9 cellular contexts compared by ENCODE assay signal in the genomic region with DNA sequence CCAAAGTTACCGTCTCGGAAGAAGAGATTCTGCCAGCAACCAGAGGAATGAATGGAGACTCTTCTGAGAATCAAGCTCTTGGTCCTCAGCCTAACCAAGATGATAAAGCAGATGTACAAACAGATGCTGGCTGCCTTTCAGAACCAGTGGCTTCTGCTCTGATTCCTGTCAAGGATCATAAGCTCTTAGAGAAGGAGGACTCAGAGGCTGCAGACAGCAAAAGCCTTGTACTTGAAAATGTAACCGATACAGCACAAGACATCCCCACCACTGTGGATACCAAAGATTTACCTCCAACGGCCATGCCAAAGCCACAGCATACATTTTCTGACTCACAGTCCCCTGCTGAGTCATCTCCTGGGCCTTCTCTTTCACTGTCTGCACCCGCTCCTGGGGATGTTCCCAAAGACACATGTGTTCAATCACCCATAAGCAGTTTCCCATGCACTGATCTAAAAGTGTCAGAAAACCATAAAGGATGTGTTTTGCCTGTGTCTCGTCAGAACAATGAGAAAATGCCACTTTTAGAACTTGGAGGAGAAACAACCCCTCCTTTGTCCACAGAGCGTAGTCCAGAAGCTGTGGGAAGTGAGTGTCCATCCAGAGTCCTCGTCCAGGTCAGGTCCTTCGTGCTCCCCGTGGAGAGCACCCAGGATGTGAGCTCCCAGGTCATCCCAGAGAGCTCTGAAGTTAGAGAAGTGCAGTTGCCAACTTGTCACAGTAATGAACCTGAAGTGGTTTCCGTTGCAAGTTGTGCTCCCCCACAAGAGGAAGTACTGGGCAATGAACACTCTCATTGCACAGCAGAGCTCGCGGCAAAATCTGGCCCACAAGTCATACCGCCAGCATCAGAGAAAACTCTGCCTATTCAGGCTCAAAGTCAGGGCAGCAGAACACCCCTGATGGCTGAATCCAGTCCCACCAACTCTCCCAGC.
DNase-seq lines count a peak whose midpoint lies in the region; ATAC-seq and TF ChIP-seq lines count a peak whose summit lies in the region.
"Had no signal": no experiment of that assay in that cellular context is flagged by ENCODE, and none has a peak within 500 bp of the region (broad histone marks: within the 10 kb centered on the region; RNA-seq: fewer than 3 reads in every experiment).

No MANE protein-coding gene starts in this region.

- WGBS in suprapubic skin = 61% methylated on average over 13 of the region's 14 CpGs

- no peak for TF ChIP-seq POLR2A in suprapubic skin (IDR thresholded peaks at IDR 0.05)

- H3K27ac ChIP-seq in suprapubic skin = peak overlapping the region; percentile 75
- H3K27ac ChIP-seq: tibial artery had no signal

- peaks cover 58% of the 10 kb centered on the region for H3K4me1 Mint-ChIP-seq in T-helper 2 cell treated with Interferon-gamma antibody and Interleukin-4, amounts not matched to agents 5 μg/mL and 100 μg/mL, for 36 hours (ENCODE audit: low read depth)
- peaks cover 38% of the 10 kb centered on the region for H3K4me1 Mint-ChIP-seq in memory B cell

- H3K4me3 ChIP-seq in astrocyte of the cerebellum (ENCODE audit: low read depth, low read length) (peak overlapping the region; percentile 20), suprapubic skin (no peak overlapping the region)
- H3K4me3 ChIP-seq: tibial artery had no signal

- peak; percentile 57 for ATAC-seq in GM19452 (IDR thresholded peaks at IDR 0.05; ENCODE audit: unreplicated experiment)
- peak; percentile 54 for ATAC-seq in HG03521 (IDR thresholded peaks at IDR 0.05; ENCODE audit: unreplicated experiment)
- ATAC-seq in memory B cell (ENCODE audit: low read depth) = peak; percentile 60

- TF ChIP-seq EP300 in suprapubic skin (IDR thresholded peaks at IDR 0.05) = no peak

- peaks cover 73% of the 10 kb centered on the region for H3K4me1 ChIP-seq in suprapubic skin
- H3K4me1 ChIP-seq: tibial artery had no signal

- H3K36me3 Mint-ChIP-seq in T-helper 2 cell treated with Interferon-gamma antibody and Interleukin-4, amounts not matched to agents 5 μg/mL and 100 μg/mL, for 36 hours (ENCODE audit: low read depth) = peaks cover 20% of the 10 kb centered on the region
- peaks cover 3% of the 10 kb centered on the region for H3K36me3 Mint-ChIP-seq in memory B cell

- no peaks in the 10 kb centered on the region for H3K27me3 ChIP-seq in suprapubic skin
- H3K27me3 ChIP-seq: tibial artery had no signal

- DNase-seq in AML-193 (lab: John Stamatoyannopoulos, UW) (peak; percentile 94 to 97), astrocyte of the cerebellum (ENCODE audit: low read depth) (peak; percentile 98), memory B cell (ENCODE audit: low spot score in 2 of 2) (peak; percentile 54), suprapubic skin (ENCODE audit: low spot score in 2 of 2) (no peak), OCI-M2 (lab: John Stamatoyannopoulos, UW; ENCODE audit: unreplicated experiment) (no peak)
- peak; percentile 87 for DNase-seq in T-helper 2 cell treated with Interferon-gamma antibody and Interleukin-4, amounts not matched to agents 5 μg/mL and 100 μg/mL, for 36 hours (ENCODE audit: low spot score)

- H3K4me3 Mint-ChIP-seq in T-helper 2 cell treated with Interferon-gamma antibody and Interleukin-4, amounts not matched to agents 5 μg/mL and 100 μg/mL, for 36 hours = peak overlapping the region; percentile 91
- H3K4me3 Mint-ChIP-seq in memory B cell = peak overlapping the region; percentile 91

- no peaks in the 10 kb centered on the region for H3K9me3 ChIP-seq in suprapubic skin
- H3K9me3 ChIP-seq: tibial artery had no signal

- H3K36me3 ChIP-seq in suprapubic skin = no peaks in the 10 kb centered on the region
- H3K36me3 ChIP-seq: tibial artery had no signal

- no peaks in the 10 kb centered on the region for H3K27me3 Mint-ChIP-seq in T-helper 2 cell treated with Interferon-gamma antibody and Interleukin-4, amounts not matched to agents 5 μg/mL and 100 μg/mL, for 36 hours (ENCODE audit: low read depth)
- no peaks in the 10 kb centered on the region for H3K27me3 Mint-ChIP-seq in memory B cell

- no peaks in the 10 kb centered on the region for H3K9me3 Mint-ChIP-seq in T-helper 2 cell treated with Interferon-gamma antibody and Interleukin-4, amounts not matched to agents 5 μg/mL and 100 μg/mL, for 36 hours
- no peaks in the 10 kb centered on the region for H3K9me3 Mint-ChIP-seq in memory B cell

- no peak for TF ChIP-seq CTCF in astrocyte of the cerebellum (IDR thresholded peaks at IDR 0.05; ENCODE audit: low read depth, low read length, missing control alignments)
- TF ChIP-seq CTCF in suprapubic skin (IDR thresholded peaks at IDR 0.05) = no peak

- in situ Hi-C loops in astrocyte of the cerebellum (cut with HindIII; ENCODE audit: low sequenced_read_pairs) = no loop called here

- peak overlapping the region; percentile 98 for H3K27ac Mint-ChIP-seq in T-helper 2 cell treated with Interferon-gamma antibody and Interleukin-4, amounts not matched to agents 5 μg/mL and 100 μg/mL, for 36 hours
- H3K27ac Mint-ChIP-seq in memory B cell = peak overlapping the region; percentile 95

Comparison
In these comparisons a context has a peak if more than half of its experiments do, and no peak if none do; other contexts are left out.
1. DNase-seq: peak in AML-193 (2 of 2), T-helper 2 cell treated with Interferon-gamma antibody and Interleukin-4, amounts not matched to agents 5 μg/mL and 100 μg/mL, for 36 hours (single experiment), astrocyte of the cerebellum (single experiment) and memory B cell (2 of 2); none in suprapubic skin (0 of 2) and OCI-M2 (single experiment).
2. Peak in every context shown above with its lines, with median percentiles within 50 percentile points of each other: ATAC-seq.